19 cellular contexts compared by ENCODE assay signal in genomic region chr11:94539420-94539819, GRCh38. TPM values are rescaled to one million over a fixed set of nuclear protein-coding genes. Genes with fewer than 3 reads are reported as not detected.
"Had no signal": no experiment of that assay in that cellular context is flagged by ENCODE, and none has a peak within 500 bp of the region (broad histone marks: within the 10 kb centered on the region; RNA-seq: fewer than 3 reads in every experiment).

No MANE protein-coding gene starts in this region.

- H3K36me3 ChIP-seq: prostate gland, right lobe of liver, spleen, suprapubic skin had no signal

- H3K9me3 ChIP-seq: prostate gland, right lobe of liver, spleen, suprapubic skin had no signal

- H3K4me3 ChIP-seq: prostate gland, right lobe of liver, spleen, suprapubic skin had no signal

- ATAC-seq: right lobe of liver had no signal

- H3K27me3 ChIP-seq: right lobe of liver, spleen, suprapubic skin had no signal

- H3K4me1 ChIP-seq: prostate gland, right lobe of liver had no signal

- DNase-seq: activated B cell treated with CpG ODN at 0.5 μM for 24 hours; activated CD4-positive, alpha-beta T cell treated with anti-CD3 and anti-CD28 coated beads, Interleukin-2, amount 10 ng/mL, durations not matched to agents 24 days and 14 days; activated naive CD4-positive, alpha-beta T cell treated with anti-CD3 and anti-CD28 coated beads for 36 hours; central memory CD4-positive, alpha-beta T cell; cortex of kidney; effector memory CD4-positive, alpha-beta T cell; right lobe of liver; spleen; stimulated activated CD4-positive, alpha-beta T cell treated with anti-CD3 and anti-CD28 coated beads, Interleukin-2, amount 100 ng/mL, for 24 hours; stimulated activated naive CD4-positive, alpha-beta T cell treated with Interleukin-2 at 50 U/mL for 16 hours had no signal

RNA-seq across cellular contexts. Expression of gene C11orf97, which starts 27.2 kb away (rescaled TPM):
- total RNA-seq: activated B cell treated with CpG ODN at 0.5 μM for 24 hours; activated CD4-positive, alpha-beta T cell treated with anti-CD3 and anti-CD28 coated beads, Interleukin-2, amount 10 ng/mL, durations not matched to agents 24 days and 14 days; activated naive CD4-positive, alpha-beta T cell treated with anti-CD3 and anti-CD28 coated beads for 36 hours; activated T-helper 1 cell treated with anti-CD3 and anti-CD28 coated beads, Interleukin-12 subunit alpha, Interleukin-12 subunit beta, Interleukin-2, Interleukin-4 antibody, amounts not matched to agents 30 ng/mL and 10 ng/mL and 1 ng/mL, durations not matched to agents 14 hours and 24 hours and 36 hours; epithelial cell of proximal tubule; glomerular endothelial cell; lung microvascular endothelial cell; omental fat pad; prostate gland; spleen; suprapubic skin; ureter had no signal
- polyA plus RNA-seq: adipose tissue had no signal
